In the genomic region with DNA sequence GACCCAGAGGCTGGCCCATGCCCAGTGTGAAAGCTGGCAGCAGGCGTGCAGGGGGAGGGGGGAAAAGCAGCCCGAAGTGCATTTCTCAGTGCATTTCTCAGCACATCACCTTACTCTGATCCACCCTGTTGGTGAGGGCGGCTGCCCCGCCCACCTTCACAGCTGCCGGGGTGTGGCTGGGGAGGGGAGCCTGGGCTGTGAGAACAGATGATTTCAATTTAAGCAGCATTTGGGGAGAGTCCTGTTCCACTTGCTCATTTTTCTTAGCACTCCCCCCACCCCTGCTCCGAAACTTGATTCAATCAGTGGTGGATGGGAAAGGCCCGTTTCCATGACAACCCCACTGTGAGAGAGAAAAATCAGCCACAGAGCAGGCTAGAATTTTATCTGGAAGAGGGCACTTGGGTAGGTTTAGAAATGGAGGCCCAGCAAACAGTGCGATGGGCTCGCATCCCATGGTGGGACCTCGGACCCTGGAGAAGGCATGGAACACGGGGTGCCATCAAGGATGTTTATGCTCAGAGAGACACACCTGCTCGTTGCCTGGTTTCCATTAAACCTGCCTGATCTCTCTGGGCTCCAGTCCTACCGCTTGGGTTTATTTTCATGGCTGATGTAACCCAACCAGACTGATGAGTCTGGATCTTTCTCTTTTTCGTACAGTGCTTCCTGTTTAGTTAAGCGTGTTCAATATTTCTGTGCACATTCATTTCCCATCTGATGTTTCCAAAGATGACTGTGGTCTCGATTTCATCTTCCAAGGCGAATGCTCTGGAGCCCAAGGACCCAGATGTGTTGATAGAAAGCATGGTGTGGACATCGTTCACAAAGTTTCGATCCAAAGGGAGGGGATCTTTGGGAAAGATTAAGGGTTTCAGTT, we compare ENCODE assay signal across 11 cellular contexts.
DNase-seq lines count a peak whose midpoint lies in the region; ATAC-seq and TF ChIP-seq lines count a peak whose summit lies in the region.
"Had no signal": no experiment of that assay in that cellular context is flagged by ENCODE, and none has a peak within 500 bp of the region (broad histone marks: within the 10 kb centered on the region; RNA-seq: fewer than 3 reads in every experiment).

No MANE protein-coding gene starts in this region.

- CTCF ChIA-PET in HEK293 (lab: Yijun Ruan, JAX) (interaction anchor here (1.1 to 6.7 kb wide), 3 partner anchors 9 to 397 kb away, joined by 3 to 72 read pairs (median 4); no protein-coding TSS in a partner anchor), SK-N-SH (lab: Yijun Ruan, JAX) (interaction anchor here (1.4 to 2.7 kb wide), 3 partner anchors 30 to 1082 kb away, joined by 3 to 13 read pairs (median 5); no protein-coding TSS in a partner anchor)

- no peak overlapping the region for H3K14ac ChIP-seq in mesenchymal stem cell (ENCODE audit: low read length in 2 of 2)

- H3F3A ChIP-seq in SK-N-SH (replicated peaks; ENCODE audit: insufficient read depth) = peaks cover 8% of the 10 kb centered on the region

- H3K18ac ChIP-seq in mesenchymal stem cell (ENCODE audit: low read depth in 1 of 2, low read length in 2 of 2) = no peak overlapping the region

- no peak overlapping the region for H3K4me3 ChIP-seq in HEK293 (ENCODE audit: low read depth, low read length)
- no peak overlapping the region for H3K4me3 ChIP-seq in SK-N-SH (ENCODE audit: low read depth in 2 of 2, low read length in 1 of 2)
- no peak overlapping the region for H3K4me3 ChIP-seq in mesenchymal stem cell (ENCODE audit: insufficient read depth in 1 of 2, low read depth in 1 of 2, low read length in 2 of 2)
- H3K4me3 ChIP-seq: upper lobe of right lung had no signal

- no peak overlapping the region for H2BK120ac ChIP-seq in mesenchymal stem cell (ENCODE audit: low read depth, low read length)

- H4K8ac ChIP-seq in mesenchymal stem cell (ENCODE audit: low read length) = no peak overlapping the region

- H3K4ac ChIP-seq in mesenchymal stem cell (ENCODE audit: low read depth in 1 of 2, low read length in 2 of 2) = no peak overlapping the region

- H3K9me3 ChIP-seq in HEK293 (ENCODE audit: control insufficient read depth, insufficient read depth, low read depth, low read length) (no peaks in the 10 kb centered on the region), SK-N-SH (no peaks in the 10 kb centered on the region), mesenchymal stem cell (ENCODE audit: control insufficient read depth, low read length) (no peaks in the 10 kb centered on the region)
- H3K9me3 ChIP-seq: upper lobe of right lung had no signal

- H3K4me2 ChIP-seq in SK-N-SH (no peak overlapping the region), mesenchymal stem cell (ENCODE audit: low read length, poor library complexity, severe bottlenecking) (no peak overlapping the region)

- ATAC-seq in HG02884 (IDR thresholded peaks at IDR 0.05; ENCODE audit: unreplicated experiment) (no peak), GM21576 (IDR thresholded peaks at IDR 0.05; ENCODE audit: unreplicated experiment) (no peak), GM19324 (IDR thresholded peaks at IDR 0.05; ENCODE audit: low FRiP score, unreplicated experiment) (no peak)
- ATAC-seq: activated naive CD8-positive, alpha-beta T cell treated with anti-CD3 and anti-CD28 coated beads, Interleukin-2, amount 50 U/mL, for 24 hours; right cardiac atrium; upper lobe of right lung had no signal

- H2BK15ac ChIP-seq in mesenchymal stem cell (ENCODE audit: low read depth, poor library complexity, severe bottlenecking) = no peak overlapping the region

- H3K9ac ChIP-seq in SK-N-SH (no peak overlapping the region), mesenchymal stem cell (ENCODE audit: low read length) (peak overlapping the region; percentile 12)

- no peak for TF ChIP-seq RAD21 in SK-N-SH (IDR thresholded peaks at IDR 0.05; ENCODE audit: low read length)

- WGBS in SK-N-SH (ENCODE audit: low lambda C conversion rate) = 68% methylated on average over 12 of the region's 19 CpGs
- whole genome bisulfite sequencing in mesenchymal stem cell = 89% methylated on average over 15 of the region's 19 CpGs

- H3K9me2 ChIP-seq in SK-N-SH = no peaks in the 10 kb centered on the region

- no peak overlapping the region for H2BK5ac ChIP-seq in mesenchymal stem cell (ENCODE audit: low read depth, low read length, poor library complexity, severe bottlenecking)

- H3K23ac ChIP-seq in mesenchymal stem cell (ENCODE audit: low read length in 2 of 2) = no peak overlapping the region

- H2AK5ac ChIP-seq in mesenchymal stem cell (ENCODE audit: low read length, severe bottlenecking) = no peak overlapping the region

- no peaks in the 10 kb centered on the region for H4K20me1 ChIP-seq in SK-N-SH (ENCODE audit: insufficient read depth)

- H4K91ac ChIP-seq in mesenchymal stem cell (ENCODE audit: low read length) = no peak overlapping the region

- H3K4me1 ChIP-seq in HEK293 (ENCODE audit: control insufficient read depth, insufficient read depth, low read length) = no peaks in the 10 kb centered on the region
- H3K4me1 ChIP-seq in SK-N-SH (ENCODE audit: control insufficient read depth in 1 of 2, insufficient read depth in 2 of 2, low read depth in 1 of 2, low read length in 1 of 2) = peaks cover 8 to 16% of the 10 kb centered on the region in 2 experiments
- H3K4me1 ChIP-seq in mesenchymal stem cell (ENCODE audit: control insufficient read depth, insufficient read depth, low read depth, low read length) = peaks cover 7% of the 10 kb centered on the region

- H3K36me3 ChIP-seq in HEK293 (ENCODE audit: control insufficient read depth in 2 of 2, insufficient read depth in 1 of 2, low read length in 2 of 2) = no peaks in the 10 kb centered on the region
- no peaks in the 10 kb centered on the region for H3K36me3 ChIP-seq in SK-N-SH (replicated peaks in 1 of 2; ENCODE audit: control insufficient read depth in 1 of 2, insufficient read depth in 2 of 2, low read length in 1 of 2)
- H3K36me3 ChIP-seq in mesenchymal stem cell (ENCODE audit: control insufficient read depth in 1 of 2, insufficient read depth in 2 of 2, low read depth in 1 of 2, low read length in 2 of 2) = no peaks in the 10 kb centered on the region
- H3K36me3 ChIP-seq: upper lobe of right lung had no signal

- H3K27me3 ChIP-seq in SK-N-SH (ENCODE audit: insufficient read depth) = no peaks in the 10 kb centered on the region
- H3K27me3 ChIP-seq in mesenchymal stem cell (ENCODE audit: control insufficient read depth in 1 of 2, insufficient read depth in 1 of 2, low read length in 2 of 2) = no peaks in the 10 kb centered on the region
- H3K27me3 ChIP-seq: upper lobe of right lung had no signal

- H2AFZ ChIP-seq in SK-N-SH (ENCODE audit: low read depth) (peak overlapping the region; percentile 45; the same call in 1 of the 2 replicates), mesenchymal stem cell (ENCODE audit: low read depth, low read length) (no peak overlapping the region)

- no peak for TF ChIP-seq EP300 in SK-N-SH (IDR thresholded peaks at IDR 0.05; ENCODE audit: borderline replicate concordance in 1 of 2, low read depth in 1 of 2, low read length in 1 of 2)

- POLR2A ChIA-PET in HEK293 (lab: Yijun Ruan, JAX) = no interaction called here
- POLR2A ChIA-PET in SK-N-SH (lab: Yijun Ruan, JAX) = no interaction called here

- TF ChIP-seq CTCF in AG09319 (IDR thresholded peaks at IDR 0.05; ENCODE audit: low read depth, low read length) (no peak), HEK293 (tag by site-specific recombination; IDR thresholded peaks at IDR 0.05) (no peak), SK-N-SH (IDR thresholded peaks at IDR 0.05) (no peak)

- H3K79me2 ChIP-seq in SK-N-SH (ENCODE audit: insufficient read depth) = no peaks in the 10 kb centered on the region

- no peaks in the 10 kb centered on the region for H3K79me1 ChIP-seq in mesenchymal stem cell (replicated peaks; ENCODE audit: low read length, poor library complexity, severe bottlenecking)

- peak; percentile 86 for DNase-seq in AG09319 (ENCODE audit: extremely low read depth, low read depth)
- peak; percentile 41 for DNase-seq in SK-N-SH
- no peak for DNase-seq in mesenchymal stem cell
- no peak for DNase-seq in NCI-H345 (lab: John Stamatoyannopoulos, UW)
- DNase-seq: activated naive CD8-positive, alpha-beta T cell treated with anti-CD3 and anti-CD28 coated beads, Interleukin-2, amount 50 U/mL, for 24 hours; upper lobe of right lung had no signal

- H3K27ac ChIP-seq in HEK293 (ENCODE audit: extremely low read depth, low read depth, low read length) = no peak overlapping the region
- H3K27ac ChIP-seq in SK-N-SH (ENCODE audit: low read depth in 2 of 2, low read length in 1 of 2) = peak overlapping the region in 1 of 2 experiments; percentile 52; a peak in 1 of 4 replicates
- H3K27ac ChIP-seq in mesenchymal stem cell (ENCODE audit: low read length, poor library complexity, severe bottlenecking) = no peak overlapping the region

- peak overlapping the region in 1 of 2 experiments; percentile 40 for H2BK12ac ChIP-seq in mesenchymal stem cell (ENCODE audit: low read length in 2 of 2)

TF ChIP-seq in HEK293, 187 proteins besides CTCF, POLR2A, EP300 and RAD21 (continues in another document):
- TF ChIP-seq ZFHX2 (tag by site-specific recombination; conservative IDR thresholded peaks at IDR 0.05) (peak; percentile 55), KLF1 (tag by site-specific recombination; IDR thresholded peaks at IDR 0.05) (peak; percentile 95), EGR2 (tag by site-specific recombination; IDR thresholded peaks at IDR 0.05; ENCODE audit: low read depth) (peak; percentile 53), KLF8 (tag by site-specific recombination; IDR thresholded peaks at IDR 0.05) (no peak), ZNF610 (tag by site-specific recombination; IDR thresholded peaks at IDR 0.05; ENCODE audit: borderline replicate concordance) (no peak)

TF ChIP-seq in SK-N-SH, 30 proteins besides CTCF, POLR2A, EP300 and RAD21 (continues in another document):
- TF ChIP-seq CHD2 (IDR thresholded peaks at IDR 0.05; ENCODE audit: low read length, partially characterized antibody) = no peak
- TF ChIP-seq YY1 (IDR thresholded peaks at IDR 0.05; ENCODE audit: low read depth) = no peak
- no peak for TF ChIP-seq TEAD4 (IDR thresholded peaks at IDR 0.05; ENCODE audit: borderline replicate concordance, insufficient read depth)

Comparison
In these comparisons a context has a peak if more than half of its experiments do, and no peak if none do; other contexts are left out.
1. DNase-seq: peak in AG09319 (single experiment) and SK-N-SH (single experiment); none in mesenchymal stem cell (single experiment) and NCI-H345 (single experiment).